Comparison of ENCODE assay signal across 1 cellular context in genomic region chr2:140392824-140393223, GRCh38.
TF ChIP-seq lines count a peak whose summit lies in the region.

No MANE protein-coding gene starts in this region.

TF ChIP-seq in HepG2, 621 proteins besides CTCF, POLR2A, EP300 and RAD21 (continued from another document):
- TF ChIP-seq ZFP91 (CRISPR knock-in tag; IDR thresholded peaks at IDR 0.05; ENCODE audit: borderline replicate concordance) (no peak), MXD4 (CRISPR knock-in tag; IDR thresholded peaks at IDR 0.05) (no peak), NAIF1 (CRISPR knock-in tag; IDR thresholded peaks at IDR 0.05; ENCODE audit: borderline replicate concordance) (no peak), ZNF441 (CRISPR knock-in tag; IDR thresholded peaks at IDR 0.05; ENCODE audit: borderline replicate concordance) (no peak), NR2C2 (CRISPR knock-in tag; IDR thresholded peaks at IDR 0.05; ENCODE audit: borderline replicate concordance) (no peak), TEAD3 (CRISPR knock-in tag; optimal IDR thresholded peaks at IDR 0.05; ENCODE audit: borderline replicate concordance) (peak; percentile 95), GLMP (CRISPR knock-in tag; IDR thresholded peaks at IDR 0.05; ENCODE audit: borderline replicate concordance) (no peak), ZNF253 (CRISPR knock-in tag; IDR thresholded peaks at IDR 0.05; ENCODE audit: borderline replicate concordance) (no peak), ZNF362 (CRISPR knock-in tag; IDR thresholded peaks at IDR 0.05; ENCODE audit: borderline replicate concordance) (peak; percentile 78), TP53 (CRISPR knock-in tag; conservative IDR thresholded peaks at IDR 0.05) (no peak), ZNF264 (CRISPR knock-in tag; IDR thresholded peaks at IDR 0.05) (no peak), ZNF614 (CRISPR knock-in tag; IDR thresholded peaks at IDR 0.05; ENCODE audit: borderline replicate concordance) (no peak), NFE2L2 (IDR thresholded peaks at IDR 0.05; ENCODE audit: low read length) (peak; percentile 64; the same call in 1 of the 2 replicates), SP5 (CRISPR knock-in tag; IDR thresholded peaks at IDR 0.05; ENCODE audit: borderline replicate concordance, low read depth) (peak; percentile 75; the same call in 1 of the 2 replicates), MBD4 (IDR thresholded peaks at IDR 0.05; ENCODE audit: borderline replicate concordance, low read length) (no peak), FOXJ3 (CRISPR knock-in tag; IDR thresholded peaks at IDR 0.05; ENCODE audit: borderline replicate concordance) (0 out of 2 replicates have a peak, but pooled peaks have one; percentile 21), ZNF225 (CRISPR knock-in tag; IDR thresholded peaks at IDR 0.05) (no peak), CEBPG (CRISPR knock-in tag; IDR thresholded peaks at IDR 0.05) (peak; percentile 82), ATF7 (IDR thresholded peaks at IDR 0.05) (0 out of 2 replicates have a peak, but pooled peaks have one; percentile 14), ATF7 (CRISPR knock-in tag; IDR thresholded peaks at IDR 0.05) (no peak), ZNF780A (CRISPR knock-in tag; IDR thresholded peaks at IDR 0.05) (no peak), ZNF18 (CRISPR knock-in tag; IDR thresholded peaks at IDR 0.05; ENCODE audit: insufficient replicate concordance) (no peak), RBFOX2 (IDR thresholded peaks at IDR 0.05; ENCODE audit: low read depth, low read length) (no peak), HNF4A (CRISPR knock-in tag; IDR thresholded peaks at IDR 0.05) (peak; percentile 87), ZNF101 (CRISPR knock-in tag; IDR thresholded peaks at IDR 0.05; ENCODE audit: borderline replicate concordance, low read depth) (no peak), ZNF414 (CRISPR knock-in tag; IDR thresholded peaks at IDR 0.05) (no peak), ZNF737 (CRISPR knock-in tag; IDR thresholded peaks at IDR 0.05; ENCODE audit: borderline replicate concordance) (no peak), FOSL2 (CRISPR knock-in tag; IDR thresholded peaks at IDR 0.05) (0 out of 2 replicates have a peak, but pooled peaks have one; percentile 21), HNF4G (IDR thresholded peaks at IDR 0.05; ENCODE audit: borderline replicate concordance, low read depth, low read length) (peak; percentile 66), HNF4G (CRISPR knock-in tag; IDR thresholded peaks at IDR 0.05; ENCODE audit: borderline replicate concordance, low read depth) (no peak), ZNF3 (CRISPR knock-in tag; IDR thresholded peaks at IDR 0.05) (no peak), MATR3 (CRISPR knock-in tag; IDR thresholded peaks at IDR 0.05) (no peak), ARID5B (CRISPR knock-in tag; IDR thresholded peaks at IDR 0.05) (peak; percentile 46), ZNF17 (CRISPR knock-in tag; IDR thresholded peaks at IDR 0.05) (no peak), ZNF446 (CRISPR knock-in tag; IDR thresholded peaks at IDR 0.05) (no peak), CENPBD1 (CRISPR knock-in tag; IDR thresholded peaks at IDR 0.05; ENCODE audit: borderline replicate concordance, low read depth) (no peak), FUBP1 (CRISPR knock-in tag; IDR thresholded peaks at IDR 0.05; ENCODE audit: borderline replicate concordance) (no peak), USF2 (IDR thresholded peaks at IDR 0.05; ENCODE audit: low read depth, low read length) (no peak), USF2 (CRISPR knock-in tag; IDR thresholded peaks at IDR 0.05; ENCODE audit: borderline replicate concordance) (no peak)
